Comparison of ENCODE assay signal across 1 cellular context in the genomic region with DNA sequence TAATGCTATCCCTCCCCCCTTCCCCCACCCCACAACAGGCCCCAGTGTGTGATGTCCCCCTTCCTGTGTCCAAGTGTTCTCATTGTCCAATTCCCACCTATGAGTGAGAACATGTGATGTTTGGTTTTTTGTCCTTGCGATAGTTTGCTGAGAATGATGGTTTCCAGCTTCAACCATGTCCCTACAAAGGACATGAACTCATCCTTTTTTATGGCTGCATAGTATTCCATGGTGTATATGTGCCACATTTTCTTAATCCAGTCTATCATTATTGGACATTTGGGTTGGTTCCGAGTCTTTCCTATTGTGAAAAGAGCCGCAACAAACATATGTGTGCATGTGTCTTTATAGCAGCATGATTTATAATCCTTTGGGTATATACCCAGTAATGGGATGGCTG. TPM values are rescaled to one million over a fixed set of nuclear protein-coding genes. Genes with fewer than 3 reads are reported as not detected.
"Had no signal": no experiment of that assay in that cellular context is flagged by ENCODE, and none has a peak within 500 bp of the region (broad histone marks: within the 10 kb centered on the region; RNA-seq: fewer than 3 reads in every experiment).

No MANE protein-coding gene starts in this region.

RNA-seq across cellular contexts. Expression of a gene that starts 40.3 kb away (rescaled TPM):
- polyA plus RNA-seq: mammary epithelial cell had no signal
